ENCODE assay signal across 16 cellular contexts in the genomic region with DNA sequence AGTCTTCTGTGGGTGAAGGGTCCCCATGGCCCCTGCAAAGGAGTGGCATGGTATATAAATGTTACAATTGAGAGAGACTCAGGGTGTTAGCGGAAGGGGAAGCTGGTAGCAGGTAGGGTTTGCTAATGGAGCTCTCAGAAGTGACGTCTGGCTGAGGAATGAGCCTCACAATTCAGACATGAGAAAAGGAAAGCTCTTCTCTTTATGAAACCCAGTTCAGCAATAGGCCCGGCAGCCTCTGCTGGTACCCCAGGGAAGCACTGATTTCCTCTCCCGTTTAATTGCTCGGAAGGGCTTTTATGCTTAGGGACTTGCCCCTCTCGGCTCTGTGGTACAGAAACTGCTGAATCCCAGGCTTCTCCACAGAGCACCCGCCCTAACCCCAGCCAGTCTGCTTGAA. TPM values are rescaled to one million over a fixed set of nuclear protein-coding genes. Genes with fewer than 3 reads are reported as not detected.
DNase-seq lines count a peak whose midpoint lies in the region; ATAC-seq, FAIRE-seq and TF ChIP-seq lines count a peak whose summit lies in the region.
"Had no signal": no experiment of that assay in that cellular context is flagged by ENCODE, and none has a peak within 500 bp of the region (broad histone marks: within the 10 kb centered on the region; RNA-seq: fewer than 3 reads in every experiment).

No MANE protein-coding gene starts in this region.

- TF ChIP-seq EP300 in GM12878 (IDR thresholded peaks at IDR 0.05; ENCODE audit: borderline replicate concordance in 1 of 2, control insufficient read depth in 1 of 2, low read depth in 2 of 2, low read length in 2 of 2) = no peak

- H3K4me2 ChIP-seq in GM12878 (ENCODE audit: control insufficient read depth, insufficient read depth) = no peak overlapping the region

- peak overlapping the region; percentile 95 for H3K27ac Mint-ChIP-seq in stimulated activated naive CD8-positive, alpha-beta T cell treated with anti-CD3 and anti-CD28 coated beads, Interleukin-15, Interleukin-2, amounts not matched to agents 100 ng/mL and 50 ng/mL, for 24 hours

- BruUV-seq in GM12878 (replicated peaks; lab: Mats Ljungman, UMichigan) = no TSS peak

- H3K4me1 ChIP-seq in GM12878 (ENCODE audit: control insufficient read depth, insufficient read depth, low read length) = peaks cover 5% of the 10 kb centered on the region
- H3K4me1 ChIP-seq in muscle layer of colon (ENCODE audit: insufficient read depth, low read length) = peaks cover 30% of the 10 kb centered on the region
- peaks cover 30% of the 10 kb centered on the region for H3K4me1 ChIP-seq in vagina

- CTCF ChIA-PET in GM12878 (lab: Yijun Ruan, JAX) = interaction anchor here (0.6 kb wide), 1 partner anchor 8 kb away, joined by 6 read pairs; no protein-coding TSS in a partner anchor

- H3K9ac ChIP-seq in GM12878 (ENCODE audit: control insufficient read depth, insufficient read depth, low read length) (no peak overlapping the region), muscle layer of colon (ENCODE audit: low read length) (no peak overlapping the region)

- RAD21 ChIA-PET in GM12878 (lab: Charles Lee; ENCODE audit: unreplicated experiment) = no interaction called here

- peaks cover 51% of the 10 kb centered on the region for H3K4me1 Mint-ChIP-seq in stimulated activated naive CD8-positive, alpha-beta T cell treated with anti-CD3 and anti-CD28 coated beads, Interleukin-15, Interleukin-2, amounts not matched to agents 100 ng/mL and 50 ng/mL, for 24 hours (ENCODE audit: low read depth)

- H3K27ac ChIP-seq in GM12878 (ENCODE audit: control insufficient read depth, insufficient read depth) = no peak overlapping the region
- H3K27ac ChIP-seq in muscle layer of colon (ENCODE audit: low read depth, low read length) = peak overlapping the region; percentile 49
- peak overlapping the region; percentile 85 for H3K27ac ChIP-seq in vagina
- H3K27ac ChIP-seq: neutrophil, right atrium auricular region had no signal

- TF ChIP-seq POLR2A in GM12878 (IDR thresholded peaks at IDR 0.05; ENCODE audit: low read depth, low read length) (no peak), vagina (IDR thresholded peaks at IDR 0.05) (no peak)

- intact Hi-C loops in GM12878 (cut with micrococcal nuclease; ENCODE audit: unreplicated experiment) = no loop called here
- intact Hi-C loops in vagina (cut with DNase I) = no loop called here

- H3K36me3 ChIP-seq in GM12878 (ENCODE audit: control insufficient read depth in 2 of 2, insufficient read depth in 2 of 2, low read length in 1 of 2) (no peaks in the 10 kb centered on the region), muscle layer of colon (ENCODE audit: insufficient read depth, low read length) (no peaks in the 10 kb centered on the region), vagina (no peaks in the 10 kb centered on the region)
- H3K36me3 ChIP-seq: neutrophil, right atrium auricular region had no signal

- POLR2A ChIA-PET in GM12878 (lab: Charles Lee) = no interaction called here

- WGBS in GM12878 (ENCODE audit: insufficient coverage, insufficient replicate concordance, low lambda C conversion rate, missing lambda C conversion rate) = 17% methylated on average over 7 of the region's 7 CpGs

- no peaks in the 10 kb centered on the region for H3K9me3 Mint-ChIP-seq in stimulated activated naive CD8-positive, alpha-beta T cell treated with anti-CD3 and anti-CD28 coated beads, Interleukin-15, Interleukin-2, amounts not matched to agents 100 ng/mL and 50 ng/mL, for 24 hours

- peaks cover 4% of the 10 kb centered on the region for H3K36me3 Mint-ChIP-seq in stimulated activated naive CD8-positive, alpha-beta T cell treated with anti-CD3 and anti-CD28 coated beads, Interleukin-15, Interleukin-2, amounts not matched to agents 100 ng/mL and 50 ng/mL, for 24 hours (ENCODE audit: low read depth)

- peaks cover 23% of the 10 kb centered on the region for H3K27me3 Mint-ChIP-seq in stimulated activated naive CD8-positive, alpha-beta T cell treated with anti-CD3 and anti-CD28 coated beads, Interleukin-15, Interleukin-2, amounts not matched to agents 100 ng/mL and 50 ng/mL, for 24 hours

- no peaks in the 10 kb centered on the region for H3K79me2 ChIP-seq in GM12878 (ENCODE audit: control insufficient read depth, insufficient read depth, low read length)

- peak overlapping the region; percentile 10 for H2AFZ ChIP-seq in GM12878 (ENCODE audit: control insufficient read depth, low read depth, low read length)

- ATAC-seq in stimulated activated naive CD8-positive, alpha-beta T cell treated with anti-CD3 and anti-CD28 coated beads, Interleukin-15, Interleukin-2, amounts not matched to agents 100 U/mL and 50 U/mL, for 24 hours = no peak
- no peak for ATAC-seq in GM12878
- ATAC-seq in GM21717 (IDR thresholded peaks at IDR 0.05; ENCODE audit: unreplicated experiment) = no peak
- no peak for ATAC-seq in HG03039 (IDR thresholded peaks at IDR 0.05; ENCODE audit: unreplicated experiment)
- ATAC-seq: HCT116 had no signal

- no peak for TF ChIP-seq RAD21 in GM12878 (IDR thresholded peaks at IDR 0.05; ENCODE audit: insufficient read depth, low read depth, low read length)

- H4K20me1 ChIP-seq in GM12878 (ENCODE audit: control insufficient read depth, insufficient read depth) = no peaks in the 10 kb centered on the region

- FAIRE-seq in GM12878 (lab: Jason Lieb, UNC) = no peak

- H3K4me3 Mint-ChIP-seq in stimulated activated naive CD8-positive, alpha-beta T cell treated with anti-CD3 and anti-CD28 coated beads, Interleukin-15, Interleukin-2, amounts not matched to agents 100 ng/mL and 50 ng/mL, for 24 hours = no peak overlapping the region

- in situ Hi-C loops in GM12878 (cut with MboI) = no loop called here

- H3K9me3 ChIP-seq in GM12878 (replicated peaks; ENCODE audit: control insufficient read depth, insufficient read depth, low read length) (no peaks in the 10 kb centered on the region; the same call in 2 of the 3 replicates), muscle layer of colon (ENCODE audit: low read length) (no peaks in the 10 kb centered on the region), vagina (no peaks in the 10 kb centered on the region)
- H3K9me3 ChIP-seq: right atrium auricular region had no signal

- no peak for DNase-seq in stimulated activated naive CD8-positive, alpha-beta T cell treated with anti-CD3 and anti-CD28 coated beads, Interleukin-15, Interleukin-2, amounts not matched to agents 100 U/mL and 50 U/mL, for 24 hours
- DNase-seq in GM12878 (ENCODE audit: low read depth, low spot score) = no peak
- no peak for DNase-seq in vagina (ENCODE audit: extremely low spot score in 2 of 2)
- DNase-seq in islet precursor cell = no peak
- DNase-seq: activated CD4-positive, alpha-beta T cell treated with anti-CD3 and anti-CD28 coated beads for 4 hours; EL; mesendoderm; NCI-H1930; NK-92 treated with Interleukin-12 subunit alpha and Interleukin-12 subunit beta, amount 100 ng/mL, for 24 hours had no signal

- H3K4me3 ChIP-seq in GM12878 (no peak overlapping the region), muscle layer of colon (ENCODE audit: low read depth in 1 of 2, low read length in 2 of 2) (no peak overlapping the region), vagina (no peak overlapping the region)
- H3K4me3 ChIP-seq: right atrium auricular region had no signal

- H3K27me3 ChIP-seq in GM12878 (replicated peaks in 1 of 2; ENCODE audit: control insufficient read depth in 2 of 2, insufficient read depth in 2 of 2, low read length in 1 of 2) (peaks cover 0 to 1% of the 10 kb centered on the region in 2 experiments; a peak in 2 of 4 replicates), muscle layer of colon (ENCODE audit: control insufficient read depth in 1 of 2, insufficient read depth in 2 of 2, low read length in 2 of 2) (no peaks in the 10 kb centered on the region), vagina (no peaks in the 10 kb centered on the region)
- H3K27me3 ChIP-seq: right atrium auricular region had no signal

- TF ChIP-seq CTCF in GM12878 (IDR thresholded peaks at IDR 0.05 in 2 of 3, conservative IDR thresholded peaks at IDR 0.05 in 1 of 3; ENCODE audit: control insufficient read depth in 2 of 3, extremely low read depth in 1 of 3, insufficient read depth in 1 of 3, low read depth in 3 of 3, low read length in 3 of 3) (no peak), vagina (IDR thresholded peaks at IDR 0.05) (no peak)

- SMC1A ChIA-PET in GM12878 (lab: Charles Lee; ENCODE audit: uncharacterized antibody, unreplicated experiment) = no interaction called here

TF ChIP-seq in GM12878, 131 proteins besides CTCF, POLR2A, EP300 and RAD21 (continues in another document):
- TF ChIP-seq, protein P1, sequence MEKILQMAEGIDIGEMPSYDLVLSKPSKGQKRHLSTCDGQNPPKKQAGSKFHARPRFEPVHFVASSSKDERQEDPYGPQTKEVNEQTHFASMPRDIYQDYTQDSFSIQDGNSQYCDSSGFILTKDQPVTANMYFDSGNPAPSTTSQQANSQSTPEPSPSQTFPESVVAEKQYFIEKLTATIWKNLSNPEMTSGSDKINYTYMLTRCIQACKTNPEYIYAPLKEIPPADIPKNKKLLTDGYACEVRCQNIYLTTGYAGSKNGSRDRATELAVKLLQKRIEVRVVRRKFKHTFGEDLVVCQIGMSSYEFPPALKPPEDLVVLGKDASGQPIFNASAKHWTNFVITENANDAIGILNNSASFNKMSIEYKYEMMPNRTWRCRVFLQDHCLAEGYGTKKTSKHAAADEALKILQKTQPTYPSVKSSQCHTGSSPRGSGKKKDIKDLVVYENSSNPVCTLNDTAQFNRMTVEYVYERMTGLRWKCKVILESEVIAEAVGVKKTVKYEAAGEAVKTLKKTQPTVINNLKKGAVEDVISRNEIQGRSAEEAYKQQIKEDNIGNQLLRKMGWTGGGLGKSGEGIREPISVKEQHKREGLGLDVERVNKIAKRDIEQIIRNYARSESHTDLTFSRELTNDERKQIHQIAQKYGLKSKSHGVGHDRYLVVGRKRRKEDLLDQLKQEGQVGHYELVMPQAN (conservative IDR thresholded peaks at IDR 0.05) = no peak

RNA-seq across cellular contexts. Expression of a gene that starts 19.4 kb away (rescaled TPM):
- 0.08 TPM in 1 of 2 replicates, not detected in the other for total RNA-seq in GM12878 (2013; cell fraction: nucleolus; rRNA removed)
- total RNA-seq in GM12878 (2014; rRNA removed) = 0.16 and 0.23 TPM in 2 replicates
- not detected in 2 replicates for total RNA-seq in GM12878 (2014; rRNA removed; fragmentation: Illumina TruSeq; extraction: Trizol)
- 0.15 and 0.16 TPM in 2 replicates for total RNA-seq in GM12878 (2021)
- polyA plus RNA-seq in GM12878 (2011; ENCODE audit: low read depth) = 0.10 TPM
- 0.12 and 0.14 TPM in 2 replicates for polyA plus RNA-seq in GM12878 (2011; rRNA removed)
- polyA plus RNA-seq in GM12878 (2011; cell fraction: cytosol; rRNA removed) = 0.03 and 0.13 TPM in 2 replicates
- polyA plus RNA-seq in GM12878 (2011; cell fraction: nucleus; rRNA removed) = 0.39 and 0.45 TPM in 2 replicates
- 0.27 and 0.38 TPM in 2 replicates for polyA plus RNA-seq in GM12878 (2012)
- polyA plus RNA-seq in GM12878 (2014; fragmentation: Illumina TruSeq; extraction: Trizol) = 0.03 TPM in 1 of 2 replicates, not detected in the other
- under 1 TPM; 0.02 to 0.04 TPM for polyA plus RNA-seq in GM12878 (2014; fragmentation: Nextera tagmentation; extraction: Ambion mirVana)
- polyA plus RNA-seq in GM12878 (2014; rRNA removed) = 0.01 and 0.03 TPM in 2 replicates
- under 1 TPM; 0.09 to 0.23 TPM for polyA plus RNA-seq in GM12878 (2016; fragmentation: Nextera tagmentation; extraction: Ambion mirVana)
- polyA minus RNA-seq in GM12878 (2011; rRNA and poly(A)+ RNA removed) = 0.15 and 0.73 TPM in 2 replicates
- polyA minus RNA-seq in GM12878 (2011; cell fraction: cytosol; rRNA and poly(A)+ RNA removed) = 0.13 TPM in 1 of 2 replicates, not detected in the other
- polyA minus RNA-seq in GM12878 (2011; cell fraction: nucleus; rRNA and poly(A)+ RNA removed) = 0.12 and 1.4 TPM in 2 replicates
- 20.4 TPM for total RNA-seq in vagina

Comparison
In these comparisons a context has a peak if more than half of its experiments do, and no peak if none do; other contexts are left out.
1. RNA of a gene that starts 19.4 kb away (total RNA-seq): 20.4 TPM in vagina (single experiment); 0.08 to 0.23 TPM in GM12878; every median in the first group is over 10 times any median in the second.